8 cellular contexts compared by ENCODE assay signal in the genomic region with DNA sequence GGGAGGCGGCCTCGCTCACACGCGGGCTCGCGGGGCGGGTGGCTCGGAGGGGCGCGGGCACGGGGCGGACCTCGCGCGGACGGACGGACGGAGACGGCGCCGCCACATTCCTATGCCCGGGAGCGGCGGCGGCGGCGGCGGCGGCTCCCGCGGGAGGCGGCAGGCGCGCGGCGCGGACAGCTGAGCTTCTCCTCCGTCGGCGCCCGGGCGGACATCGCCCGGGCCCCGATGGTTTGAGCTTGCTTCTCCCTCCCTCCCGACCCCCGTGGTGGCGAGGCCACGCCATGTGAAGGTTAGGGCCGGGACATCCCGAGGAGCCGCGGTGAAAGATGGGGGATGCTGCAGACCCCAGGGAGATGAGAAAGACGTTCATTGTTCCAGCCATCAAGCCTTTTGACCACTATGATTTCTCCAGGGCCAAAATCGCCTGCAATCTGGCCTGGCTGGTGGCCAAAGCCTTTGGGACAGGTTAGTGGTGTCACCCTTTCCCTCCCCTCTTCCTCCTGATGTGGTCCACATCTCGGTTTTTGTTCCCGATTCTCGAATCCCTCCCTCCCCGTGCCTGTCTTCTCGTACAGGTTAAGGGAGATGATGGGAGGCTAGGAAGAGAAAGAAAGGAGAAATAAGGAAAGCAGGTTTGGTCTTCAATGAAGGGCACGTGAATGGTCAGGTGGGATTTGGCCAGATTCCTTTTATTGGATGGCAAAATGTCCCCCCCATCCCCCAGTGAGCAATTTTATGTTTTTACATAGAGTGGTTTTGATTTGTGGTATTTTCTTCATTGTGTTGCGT. TPM values are rescaled to one million over a fixed set of nuclear protein-coding genes. Genes with fewer than 3 reads are reported as not detected.
DNase-seq lines count a peak whose midpoint lies in the region; ATAC-seq and TF ChIP-seq lines count a peak whose summit lies in the region.

No MANE protein-coding gene starts in this region.

- peaks cover 44% of the 10 kb centered on the region for H3K4me1 Mint-ChIP-seq in activated T-cell treated with anti-CD3 and anti-CD28 coated beads, Interleukin-2, amount 50 U/mL, for 24 hours (ENCODE audit: low read depth)

- peaks cover 3% of the 10 kb centered on the region for H3K36me3 Mint-ChIP-seq in activated T-cell treated with anti-CD3 and anti-CD28 coated beads, Interleukin-2, amount 50 U/mL, for 24 hours (ENCODE audit: low read depth)

- H3K79me2 ChIP-seq in SK-N-SH (ENCODE audit: insufficient read depth) = peaks cover 52% of the 10 kb centered on the region

- H3K27ac Mint-ChIP-seq in activated T-cell treated with anti-CD3 and anti-CD28 coated beads, Interleukin-2, amount 50 U/mL, for 24 hours = peak overlapping the region; percentile 34

- peaks cover 11% of the 10 kb centered on the region for H3F3A ChIP-seq in SK-N-SH (replicated peaks; ENCODE audit: insufficient read depth)

- H3K27me3 Mint-ChIP-seq in activated T-cell treated with anti-CD3 and anti-CD28 coated beads, Interleukin-2, amount 50 U/mL, for 24 hours = peaks cover 9% of the 10 kb centered on the region

- peak; percentile 47 for ATAC-seq in HG02885 (IDR thresholded peaks at IDR 0.05; ENCODE audit: poor library complexity, unreplicated experiment)

- no peaks in the 10 kb centered on the region for H3K9me2 ChIP-seq in SK-N-SH

- TF ChIP-seq CTCF in SK-N-SH (IDR thresholded peaks at IDR 0.05) (no peak), epithelial cell of esophagus (IDR thresholded peaks at IDR 0.05; ENCODE audit: insufficient read depth, low read depth, low read length, missing control alignments) (no peak)

- POLR2A ChIA-PET in SK-N-SH (lab: Yijun Ruan, JAX) = interaction anchor here (0.6 to 3.7 kb wide), 3 partner anchors 12 to 115 kb away, joined by 3 to 20 read pairs (median 3); partner anchors contain the start of gene DDX59

- H3K9ac ChIP-seq in SK-N-SH (peak overlapping the region; percentile 99), mucosa of stomach (ENCODE audit: low read length) (peak overlapping the region; percentile 88)

- peak; percentile 65 for DNase-seq in activated T-cell treated with anti-CD3 and anti-CD28 coated beads, Interleukin-2, amount 50 U/mL, for 24 hours
- DNase-seq in activated T-cell treated with anti-CD3 and anti-CD28 coated beads, Interleukin-2, amount 50 U/mL, for 1 hour = no peak
- no peak for DNase-seq in SK-N-SH
- no peak for DNase-seq in epithelial cell of esophagus (ENCODE audit: low read depth)
- DNase-seq in AG08396 (ENCODE audit: low spot score) = no peak
- no peak for DNase-seq in NCI-H1930 (lab: John Stamatoyannopoulos, UW)

- H3K4me1 ChIP-seq in SK-N-SH (ENCODE audit: control insufficient read depth in 1 of 2, insufficient read depth in 2 of 2, low read depth in 1 of 2, low read length in 1 of 2) (peaks cover 6 to 21% of the 10 kb centered on the region in 2 experiments; a peak in 3 of 4 replicates), mucosa of stomach (ENCODE audit: control insufficient read depth, insufficient read depth, low read length) (peaks cover 5% of the 10 kb centered on the region)

- peak overlapping the region; percentile 92 for H3K4me2 ChIP-seq in SK-N-SH

- WGBS in SK-N-SH (ENCODE audit: low lambda C conversion rate) = 0% methylated on average over 19 of the region's 62 CpGs

- peaks cover 48% of the 10 kb centered on the region for H4K20me1 ChIP-seq in SK-N-SH (ENCODE audit: insufficient read depth)

- H3K27ac ChIP-seq in SK-N-SH (ENCODE audit: low read depth in 2 of 2, low read length in 1 of 2) = peak overlapping the region; percentile 99

- H3K27me3 ChIP-seq in SK-N-SH (ENCODE audit: insufficient read depth) (no peaks in the 10 kb centered on the region), mucosa of stomach (ENCODE audit: control insufficient read depth, insufficient read depth, low read length) (no peaks in the 10 kb centered on the region)

- CTCF ChIA-PET in SK-N-SH (lab: Yijun Ruan, JAX) = interaction anchor here (0.7 to 1.5 kb wide), 2 partner anchors 64 to 181 kb away, joined by 3 read pairs; no protein-coding TSS in a partner anchor

- no peaks in the 10 kb centered on the region for H3K9me3 Mint-ChIP-seq in activated T-cell treated with anti-CD3 and anti-CD28 coated beads, Interleukin-2, amount 50 U/mL, for 24 hours

- H3K4me3 Mint-ChIP-seq in activated T-cell treated with anti-CD3 and anti-CD28 coated beads, Interleukin-2, amount 50 U/mL, for 24 hours = peak overlapping the region; percentile 94

- H3K36me3 ChIP-seq in SK-N-SH (replicated peaks in 1 of 2; ENCODE audit: control insufficient read depth in 1 of 2, insufficient read depth in 2 of 2, low read length in 1 of 2) (peaks cover 0 to 9% of the 10 kb centered on the region in 2 experiments), mucosa of stomach (ENCODE audit: control insufficient read depth, insufficient read depth, low read length) (no peaks in the 10 kb centered on the region)

- no peaks in the 10 kb centered on the region for H3K9me3 ChIP-seq in SK-N-SH
- H3K9me3 ChIP-seq in mucosa of stomach (ENCODE audit: control insufficient read depth, low read length) = no peaks in the 10 kb centered on the region

- peak overlapping the region; percentile 66 to 98 for H3K4me3 ChIP-seq in SK-N-SH (ENCODE audit: low read depth in 2 of 2, low read length in 1 of 2)
- H3K4me3 ChIP-seq in epithelial cell of esophagus (ENCODE audit: low read length) = peak overlapping the region; percentile 98
- H3K4me3 ChIP-seq in mucosa of stomach (ENCODE audit: low read length) = peak overlapping the region; percentile 65

- peak overlapping the region; percentile 66; the same call in 1 of the 2 replicates for H2AFZ ChIP-seq in SK-N-SH (ENCODE audit: low read depth)

- no peak for TF ChIP-seq RAD21 in SK-N-SH (IDR thresholded peaks at IDR 0.05; ENCODE audit: low read length)

- no peak for TF ChIP-seq EP300 in SK-N-SH (IDR thresholded peaks at IDR 0.05; ENCODE audit: borderline replicate concordance in 1 of 2, low read depth in 1 of 2, low read length in 1 of 2)

TF ChIP-seq in SK-N-SH, 30 proteins besides CTCF, POLR2A, EP300 and RAD21 (continues in another document):
- TF ChIP-seq MXI1 (IDR thresholded peaks at IDR 0.05; ENCODE audit: low read depth, low read length) (peak; percentile 10), JUND (IDR thresholded peaks at IDR 0.05) (no peak), EZH2phosphoT487 (IDR thresholded peaks at IDR 0.05; ENCODE audit: borderline replicate concordance, low read depth) (no peak), GABPA (IDR thresholded peaks at IDR 0.05; ENCODE audit: low read depth) (no peak), MEF2A (IDR thresholded peaks at IDR 0.05; ENCODE audit: borderline replicate concordance, low read depth) (no peak), RXRA (IDR thresholded peaks at IDR 0.05; ENCODE audit: borderline replicate concordance, low read depth) (0 out of 2 replicates have a peak, but pooled peaks have one; percentile 2), RFX5 (IDR thresholded peaks at IDR 0.05; ENCODE audit: low read length) (no peak), NFIC (IDR thresholded peaks at IDR 0.05; ENCODE audit: borderline replicate concordance) (peak; percentile 34; the same call in 1 of the 2 replicates), GATA2 (CRISPR knock-in tag; IDR thresholded peaks at IDR 0.05) (no peak), PBX3 (IDR thresholded peaks at IDR 0.05) (no peak), TCF12 (IDR thresholded peaks at IDR 0.05) (no peak)
- TF ChIP-seq, protein P1, sequence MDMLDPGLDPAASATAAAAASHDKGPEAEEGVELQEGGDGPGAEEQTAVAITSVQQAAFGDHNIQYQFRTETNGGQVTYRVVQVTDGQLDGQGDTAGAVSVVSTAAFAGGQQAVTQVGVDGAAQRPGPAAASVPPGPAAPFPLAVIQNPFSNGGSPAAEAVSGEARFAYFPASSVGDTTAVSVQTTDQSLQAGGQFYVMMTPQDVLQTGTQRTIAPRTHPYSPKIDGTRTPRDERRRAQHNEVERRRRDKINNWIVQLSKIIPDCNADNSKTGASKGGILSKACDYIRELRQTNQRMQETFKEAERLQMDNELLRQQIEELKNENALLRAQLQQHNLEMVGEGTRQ (IDR thresholded peaks at IDR 0.05; ENCODE audit: borderline replicate concordance, low read depth, low read length) = no peak
- TF ChIP-seq, protein P2, sequence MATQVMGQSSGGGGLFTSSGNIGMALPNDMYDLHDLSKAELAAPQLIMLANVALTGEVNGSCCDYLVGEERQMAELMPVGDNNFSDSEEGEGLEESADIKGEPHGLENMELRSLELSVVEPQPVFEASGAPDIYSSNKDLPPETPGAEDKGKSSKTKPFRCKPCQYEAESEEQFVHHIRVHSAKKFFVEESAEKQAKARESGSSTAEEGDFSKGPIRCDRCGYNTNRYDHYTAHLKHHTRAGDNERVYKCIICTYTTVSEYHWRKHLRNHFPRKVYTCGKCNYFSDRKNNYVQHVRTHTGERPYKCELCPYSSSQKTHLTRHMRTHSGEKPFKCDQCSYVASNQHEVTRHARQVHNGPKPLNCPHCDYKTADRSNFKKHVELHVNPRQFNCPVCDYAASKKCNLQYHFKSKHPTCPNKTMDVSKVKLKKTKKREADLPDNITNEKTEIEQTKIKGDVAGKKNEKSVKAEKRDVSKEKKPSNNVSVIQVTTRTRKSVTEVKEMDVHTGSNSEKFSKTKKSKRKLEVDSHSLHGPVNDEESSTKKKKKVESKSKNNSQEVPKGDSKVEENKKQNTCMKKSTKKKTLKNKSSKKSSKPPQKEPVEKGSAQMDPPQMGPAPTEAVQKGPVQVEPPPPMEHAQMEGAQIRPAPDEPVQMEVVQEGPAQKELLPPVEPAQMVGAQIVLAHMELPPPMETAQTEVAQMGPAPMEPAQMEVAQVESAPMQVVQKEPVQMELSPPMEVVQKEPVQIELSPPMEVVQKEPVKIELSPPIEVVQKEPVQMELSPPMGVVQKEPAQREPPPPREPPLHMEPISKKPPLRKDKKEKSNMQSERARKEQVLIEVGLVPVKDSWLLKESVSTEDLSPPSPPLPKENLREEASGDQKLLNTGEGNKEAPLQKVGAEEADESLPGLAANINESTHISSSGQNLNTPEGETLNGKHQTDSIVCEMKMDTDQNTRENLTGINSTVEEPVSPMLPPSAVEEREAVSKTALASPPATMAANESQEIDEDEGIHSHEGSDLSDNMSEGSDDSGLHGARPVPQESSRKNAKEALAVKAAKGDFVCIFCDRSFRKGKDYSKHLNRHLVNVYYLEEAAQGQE (IDR thresholded peaks at IDR 0.05; ENCODE audit: low read depth, low read length) = no peak

RNA-seq across cellular contexts. Expression of gene CAMSAP2, which starts 1.0 kb away (rescaled TPM):
- 5.5 and 7.3 TPM in 2 replicates for polyA plus RNA-seq in SK-N-SH (2012; rRNA removed)
- polyA plus RNA-seq in SK-N-SH (2012; cell fraction: cytosol; rRNA removed) = 8.2 and 9.8 TPM in 2 replicates
- 3.5 and 10.0 TPM in 2 replicates for polyA plus RNA-seq in SK-N-SH (2012; cell fraction: nucleus; rRNA removed)
